ENCODE assay signal across 30 cellular contexts in the genomic region with DNA sequence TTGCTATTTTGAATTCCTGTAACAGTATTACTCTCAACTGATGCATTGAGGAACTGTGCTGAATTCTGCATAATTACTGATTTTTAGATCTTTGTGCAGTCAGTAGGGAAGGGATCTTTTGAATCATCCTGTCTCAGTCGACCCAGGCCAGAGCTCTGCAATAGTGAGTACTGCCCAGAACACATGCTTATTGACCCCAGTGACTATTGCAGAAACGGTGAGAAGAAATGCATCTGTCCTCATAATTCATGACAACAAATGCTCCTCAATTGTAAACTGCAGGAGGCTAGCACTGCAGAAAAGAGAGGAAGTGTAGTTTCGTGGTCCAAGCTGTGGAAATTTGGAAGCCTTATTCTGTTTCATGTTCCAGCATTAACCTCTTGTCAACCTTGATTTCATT.
"Had no signal": no experiment of that assay in that cellular context is flagged by ENCODE, and none has a peak within 500 bp of the region (broad histone marks: within the 10 kb centered on the region; RNA-seq: fewer than 3 reads in every experiment).

No MANE protein-coding gene starts in this region.

- ATAC-seq: left cardiac atrium; left lobe of liver; left ventricle myocardium superior; lower lobe of right lung; naive thymus-derived CD8-positive, alpha-beta T cell; psoas muscle; right lobe of liver; stimulated activated memory B cell treated with anti-CD40 and anti-IgM and Interleukin-4, amounts not matched to agents 10 μg/mL and 1 μg/mL and 100 μg/mL, for 72 hours had no signal

- H3K27ac ChIP-seq: hepatocyte, lower lobe of right lung, parathyroid adenoma, psoas muscle, right atrium auricular region, right lobe of liver, testis, thyroid gland, transverse colon, upper lobe of left lung, vagina had no signal

- H3K27ac Mint-ChIP-seq: nephron; stimulated activated memory B cell treated with anti-CD40 and anti-IgM and Interleukin-4, amounts not matched to agents 10 μg/mL and 1 μg/mL and 100 μg/mL, for 72 hours had no signal

- H3K4me1 ChIP-seq: lower lobe of right lung, parathyroid adenoma, psoas muscle, right atrium auricular region, right lobe of liver, testis, thyroid gland, transverse colon, upper lobe of left lung, vagina had no signal

- H3K4me1 Mint-ChIP-seq: nephron; neural crest cell; stimulated activated memory B cell treated with anti-CD40 and anti-IgM and Interleukin-4, amounts not matched to agents 10 μg/mL and 1 μg/mL and 100 μg/mL, for 72 hours had no signal

- H3K9me3 ChIP-seq: lower lobe of right lung, psoas muscle, right atrium auricular region, right lobe of liver, stomach, testis, thyroid gland, transverse colon, upper lobe of left lung, vagina had no signal

- H3K9me3 Mint-ChIP-seq: nephron; neural crest cell; stimulated activated memory B cell treated with anti-CD40 and anti-IgM and Interleukin-4, amounts not matched to agents 10 μg/mL and 1 μg/mL and 100 μg/mL, for 72 hours had no signal

- FAIRE-seq: keratinocyte had no signal

- H3K4me3 ChIP-seq: hepatocyte, lower lobe of right lung, psoas muscle, right atrium auricular region, right lobe of liver, smooth muscle cell, stomach, testis, thyroid gland, transverse colon, upper lobe of left lung, vagina had no signal

- H3K27me3 ChIP-seq: hepatocyte, right atrium auricular region, right lobe of liver, stomach, testis, thyroid gland, transverse colon, upper lobe of left lung, vagina had no signal

- DNase-seq: kidney glomerular epithelial cell; left cardiac atrium; left ventricle myocardium superior; lower lobe of right lung; mammary epithelial cell; mesenchymal stem cell; naive thymus-derived CD8-positive, alpha-beta T cell; nucleus accumbens; psoas muscle; stimulated activated CD4-positive, alpha-beta T cell treated with anti-CD3 and anti-CD28 coated beads, Interleukin-1b, Interleukin-23, amount 100 ng/mL, for 48 hours; stimulated activated CD4-positive, alpha-beta T cell treated with anti-CD3 and anti-CD28 coated beads, Interleukin-2, amount 100 ng/mL, for 48 hours; stimulated activated CD4-positive, alpha-beta T cell treated with anti-CD3 and anti-CD28 coated beads, Interleukin-4, amount 100 ng/mL, for 4 hours; stimulated activated CD8-positive, alpha-beta memory T cell treated with anti-CD3 and anti-CD28 coated beads, Interleukin-4, amount 100 ng/mL, for 48 hours; stimulated activated naive CD4-positive, alpha-beta T cell treated with Interleukin-2 at 50 U/mL for 16 hours; stomach; testis; thyroid gland; transverse colon; upper lobe of left lung had no signal

- H3K36me3 ChIP-seq: lower lobe of right lung, right atrium auricular region, right lobe of liver, stomach, thyroid gland, transverse colon, upper lobe of left lung, vagina had no signal

- H3K36me3 Mint-ChIP-seq: naive thymus-derived CD8-positive, alpha-beta T cell; stimulated activated memory B cell treated with anti-CD40 and anti-IgM and Interleukin-4, amounts not matched to agents 10 μg/mL and 1 μg/mL and 100 μg/mL, for 72 hours had no signal

- H3K4me3 Mint-ChIP-seq: naive thymus-derived CD8-positive, alpha-beta T cell; nephron; neural crest cell; stimulated activated memory B cell treated with anti-CD40 and anti-IgM and Interleukin-4, amounts not matched to agents 10 μg/mL and 1 μg/mL and 100 μg/mL, for 72 hours had no signal
